ENCODE assay signal across 10 cellular contexts in genomic region chr18:24019641-24020331, GRCh38. TPM values are rescaled to one million over a fixed set of nuclear protein-coding genes. Genes with fewer than 3 reads are reported as not detected.
DNase-seq lines count a peak whose midpoint lies in the region; ATAC-seq, FAIRE-seq and TF ChIP-seq lines count a peak whose summit lies in the region.
"Had no signal": no experiment of that assay in that cellular context is flagged by ENCODE, and none has a peak within 500 bp of the region (broad histone marks: within the 10 kb centered on the region; RNA-seq: fewer than 3 reads in every experiment).

No MANE protein-coding gene starts in this region.

- no peak for TF ChIP-seq CTCF in GM12864 (IDR thresholded peaks at IDR 0.05; ENCODE audit: low read depth, low read length, missing control alignments)
- TF ChIP-seq CTCF in Loucy (conservative IDR thresholded peaks at IDR 0.05; ENCODE audit: low read length) = no peak
- TF ChIP-seq CTCF in esophagus muscularis mucosa (IDR thresholded peaks at IDR 0.05) = no peak

- 80% methylated on average over 5 of the region's 5 CpGs for WGBS in esophagus muscularis mucosa

- no peaks in the 10 kb centered on the region for H3K9me3 Mint-ChIP-seq in activated naive CD4-positive, alpha-beta T cell treated with anti-CD3 and anti-CD28 coated beads, Interleukin-2, amount 10 ng/mL, durations not matched to agents 7 days and 5 days

- no peak overlapping the region for H2AFZ ChIP-seq in Loucy (ENCODE audit: low read length)

- H3K9ac ChIP-seq in Loucy (ENCODE audit: low read depth, low read length, poor library complexity, severe bottlenecking) = no peak overlapping the region

- TF ChIP-seq POLR2A in esophagus muscularis mucosa (IDR thresholded peaks at IDR 0.05; ENCODE audit: low read depth) = no peak

- H3K9me3 ChIP-seq in Loucy (ENCODE audit: insufficient read depth, low read depth, low read length) (no peaks in the 10 kb centered on the region), esophagus muscularis mucosa (no peaks in the 10 kb centered on the region)

- no peak for TF ChIP-seq EP300 in esophagus muscularis mucosa (IDR thresholded peaks at IDR 0.05)

- peaks cover 55% of the 10 kb centered on the region for H4K20me1 ChIP-seq in Loucy (ENCODE audit: insufficient read depth, low read length, poor library complexity, severe bottlenecking)

- no peaks in the 10 kb centered on the region for H3K27me3 ChIP-seq in Loucy (ENCODE audit: insufficient read depth, low read length, poor library complexity, severe bottlenecking)
- no peaks in the 10 kb centered on the region for H3K27me3 ChIP-seq in esophagus muscularis mucosa

- H3K36me3 ChIP-seq in Loucy (ENCODE audit: insufficient read depth, low read length) = peaks cover 6% of the 10 kb centered on the region; the same call in 1 of the 2 replicates
- peaks cover 0 to 18% (median 2%) of the 10 kb centered on the region in 4 donors for H3K36me3 ChIP-seq in esophagus muscularis mucosa

- CTCF ChIA-PET in activated naive CD4-positive, alpha-beta T cell treated with anti-CD3 and anti-CD28 coated beads, Interleukin-2, amount 10 ng/mL, durations not matched to agents 7 days and 5 days (lab: Charles Lee) = no interaction called here

- peak overlapping the region; percentile 24; the same call in 1 of the 2 replicates for H3K4me3 ChIP-seq in GM12864 (ENCODE audit: low read depth, low read length)
- peak overlapping the region; percentile 77 for H3K4me3 ChIP-seq in Loucy (ENCODE audit: low read length, poor library complexity, severe bottlenecking)
- H3K4me3 ChIP-seq in esophagus muscularis mucosa = no peak overlapping the region

- H3K27ac Mint-ChIP-seq in activated naive CD4-positive, alpha-beta T cell treated with anti-CD3 and anti-CD28 coated beads, Interleukin-2, amount 10 ng/mL, durations not matched to agents 7 days and 5 days = peak overlapping the region; percentile 93

- H3K36me3 Mint-ChIP-seq in activated naive CD4-positive, alpha-beta T cell treated with anti-CD3 and anti-CD28 coated beads, Interleukin-2, amount 10 ng/mL, durations not matched to agents 7 days and 5 days = peaks cover 79% of the 10 kb centered on the region

- H3K4me1 Mint-ChIP-seq in activated naive CD4-positive, alpha-beta T cell treated with anti-CD3 and anti-CD28 coated beads, Interleukin-2, amount 10 ng/mL, durations not matched to agents 7 days and 5 days = peaks cover 84% of the 10 kb centered on the region

- DNase-seq in GM12864 (ENCODE audit: low read depth) = peak; percentile 90
- DNase-seq in activated naive CD4-positive, alpha-beta T cell treated with anti-CD3 and anti-CD28 coated beads, Interleukin-2, amount 10 ng/mL, durations not matched to agents 7 days and 5 days = peak; percentile 73
- DNase-seq in esophagus muscularis mucosa (ENCODE audit: extremely low spot score) = no peak
- no peak for DNase-seq in frontal cortex (ENCODE audit: low spot score in 2 of 2)
- DNase-seq in NCI-H524 treated with DMSO at 0.1 percent for 48 hours (lab: John Stamatoyannopoulos, UW) = no peak
- DNase-seq in NCI-H82 (lab: John Stamatoyannopoulos, UW) = no peak

- peak overlapping the region; percentile 70 for H3K4me3 Mint-ChIP-seq in activated naive CD4-positive, alpha-beta T cell treated with anti-CD3 and anti-CD28 coated beads, Interleukin-2, amount 10 ng/mL, durations not matched to agents 7 days and 5 days

- no peak for FAIRE-seq in frontal cortex (lab: Jason Lieb, UNC)
- FAIRE-seq: endometrium, H1 had no signal

- ATAC-seq in GM21576 (IDR thresholded peaks at IDR 0.05; ENCODE audit: unreplicated experiment) = peak; percentile 77

- peaks cover 85% of the 10 kb centered on the region for H3K4me1 ChIP-seq in Loucy (ENCODE audit: insufficient read depth, low read length, poor library complexity, severe bottlenecking)
- peaks cover 10 to 32% (median 23%) of the 10 kb centered on the region in 4 donors for H3K4me1 ChIP-seq in esophagus muscularis mucosa

- H3K79me2 ChIP-seq in Loucy (ENCODE audit: insufficient read depth, low read length) = peaks cover 91% of the 10 kb centered on the region

- intact Hi-C loops in esophagus muscularis mucosa (cut with DNase I) = loop anchor here (10.0 kb wide), 3 partner anchors 55 to 185 kb away; no protein-coding TSS in a partner anchor

- H3K27ac ChIP-seq in esophagus muscularis mucosa (replicated peaks in 1 of 4) = no peak overlapping the region

- H3K4me2 ChIP-seq in Loucy (ENCODE audit: low read depth, low read length, poor library complexity, severe bottlenecking) = peak overlapping the region; percentile 96

- H3K9me2 ChIP-seq in Loucy (replicated peaks; ENCODE audit: low read depth, low read length) = no peaks in the 10 kb centered on the region

- H3K27me3 Mint-ChIP-seq in activated naive CD4-positive, alpha-beta T cell treated with anti-CD3 and anti-CD28 coated beads, Interleukin-2, amount 10 ng/mL, durations not matched to agents 7 days and 5 days = no peaks in the 10 kb centered on the region

- H3F3A ChIP-seq in Loucy (ENCODE audit: low read depth) = peaks cover 10% of the 10 kb centered on the region; the same call in 1 of the 2 replicates

RNA-seq across cellular contexts. Expression of gene TTC39C, which starts 5.2 kb away (rescaled TPM):
- 10 to 100 TPM; 32.3 to 45.4 (median 34.8) TPM for total RNA-seq in esophagus muscularis mucosa
- 54.2 TPM for total RNA-seq in frontal cortex

Comparison
In these comparisons a context has a peak if more than half of its experiments do, and no peak if none do; other contexts are left out.
1. DNase-seq: peak in GM12864 (single experiment) and activated naive CD4-positive, alpha-beta T cell treated with anti-CD3 and anti-CD28 coated beads, Interleukin-2, amount 10 ng/mL, durations not matched to agents 7 days and 5 days (single experiment); none in esophagus muscularis mucosa (single experiment), frontal cortex (0 of 2), NCI-H524 treated with DMSO at 0.1 percent for 48 hours (single experiment) and NCI-H82 (single experiment).
2. H3K4me3 ChIP-seq: peak in GM12864 (single experiment) and Loucy (single experiment); none in esophagus muscularis mucosa (0 of 4).